Comparison of ENCODE assay signal across 26 cellular contexts in genomic region chr19:390386-391198, GRCh38. TPM values are rescaled to one million over a fixed set of nuclear protein-coding genes. Genes with fewer than 3 reads are reported as not detected.
A peak's percentile ranks its signal among the peaks of the same experiment; 100 is the strongest.
DNase-seq lines count a peak whose midpoint lies in the region; ATAC-seq, FAIRE-seq and TF ChIP-seq lines count a peak whose summit lies in the region.
"Had no signal": no experiment of that assay in that cellular context is flagged by ENCODE, and none has a peak within 500 bp of the region (broad histone marks: within the 10 kb centered on the region; RNA-seq: fewer than 3 reads in every experiment).

No MANE protein-coding gene starts in this region.

- peaks cover 8 to 11% of the 10 kb centered on the region in 2 experiments; a peak in 3 of 4 replicates for H3K9me3 ChIP-seq in H1 (ENCODE audit: insufficient read depth in 2 of 2, low read depth in 1 of 2, low read length in 1 of 2)
- H3K9me3 ChIP-seq in neuronal stem cell (replicated peaks in 1 of 2; ENCODE audit: control insufficient read depth in 2 of 2, insufficient read depth in 1 of 2, low read depth in 1 of 2, low read length in 2 of 2), result peaks cover 4 to 5% of the 10 kb centered on the region in 2 donors
- H3K9me3 ChIP-seq: Caco-2 had no signal

- H3K9me3 Mint-ChIP-seq in CD14-positive monocyte (peaks cover 13 to 28% (median 20%) of the 10 kb centered on the region in 7 donors), Calu3 (ENCODE audit: low read depth, unreplicated experiment) (peaks cover 10% of the 10 kb centered on the region)

- no peaks in the 10 kb centered on the region for H3K79me2 ChIP-seq in H1 (ENCODE audit: control insufficient read depth in 1 of 2, insufficient read depth in 2 of 2, low read length in 2 of 2)

- H3K27ac Mint-ChIP-seq in CD14-positive monocyte (no peak overlapping the region), Calu3 (ENCODE audit: unreplicated experiment) (no peak overlapping the region)
- H3K27ac Mint-ChIP-seq: CD4-positive, alpha-beta memory T cell had no signal

- H3K4me1 Mint-ChIP-seq in CD14-positive monocyte (peaks cover 4% of the 10 kb centered on the region), Calu3 (ENCODE audit: low read depth, unreplicated experiment) (peaks cover 6% of the 10 kb centered on the region)

- H3K4ac ChIP-seq in H1 (replicated peaks; ENCODE audit: insufficient read length, low read depth, low read length) (peak overlapping the region; percentile 69), neuronal stem cell (ENCODE audit: low read length) (no peak overlapping the region)

- peaks cover 21 to 30% (median 25%) of the 10 kb centered on the region in 3 donors for H3K27me3 Mint-ChIP-seq in CD14-positive monocyte (ENCODE audit: low read depth in 3 of 3)
- H3K27me3 Mint-ChIP-seq in Calu3 (ENCODE audit: unreplicated experiment), result no peaks in the 10 kb centered on the region

- peak overlapping the region; percentile 92; the same call in 1 of the 2 replicates for H2BK15ac ChIP-seq in H1 (ENCODE audit: low read length)
- H2BK15ac ChIP-seq in neuronal stem cell (ENCODE audit: low read length), result peak overlapping the region; percentile 99

- H3K14ac ChIP-seq in H1 (ENCODE audit: insufficient read length) (no peak overlapping the region), neuronal stem cell (ENCODE audit: low read length) (peak overlapping the region; percentile 84)

- H2BK12ac ChIP-seq in H1 (ENCODE audit: low read depth, low read length) (peak overlapping the region; percentile 75; the same call in 1 of the 2 replicates), neuronal stem cell (ENCODE audit: low read length) (peak overlapping the region; percentile 99)

- H3K23ac ChIP-seq in H1 (ENCODE audit: insufficient read length), result no peak overlapping the region
- H3K23ac ChIP-seq in neuronal stem cell (ENCODE audit: low read depth, low read length, poor library complexity), result peak overlapping the region; percentile 75

- no peak overlapping the region for H3K4me3 ChIP-seq in H1 (ENCODE audit: extremely low read depth in 1 of 4, insufficient read depth in 2 of 4, low read depth in 3 of 4, low read length in 4 of 4)
- no peak overlapping the region for H3K4me3 ChIP-seq in neuronal stem cell (ENCODE audit: low read length in 2 of 2)
- H3K4me3 ChIP-seq: BLaER1, GM12878 had no signal

- no peak overlapping the region for H3K9ac ChIP-seq in H1 (replicated peaks in 1 of 4; ENCODE audit: extremely low read depth in 1 of 4, low read depth in 3 of 4, low read length in 3 of 4)
- peak overlapping the region; percentile 32 for H3K9ac ChIP-seq in neuronal stem cell (ENCODE audit: low read depth, low read length, poor library complexity)
- H3K9ac ChIP-seq: BLaER1, KMS-11 had no signal

- peaks cover 0 to 3% of the 10 kb centered on the region in 2 experiments for H4K20me1 ChIP-seq in H1 (replicated peaks in 1 of 2; ENCODE audit: control insufficient read depth in 1 of 2, insufficient read depth in 2 of 2, low read length in 2 of 2)
- H4K20me1 ChIP-seq: BLaER1 had no signal

- H3K79me1 ChIP-seq in H1 (ENCODE audit: low read depth, low read length) (no peaks in the 10 kb centered on the region), neuronal stem cell (ENCODE audit: low read depth, low read length) (no peaks in the 10 kb centered on the region)

- H2AK5ac ChIP-seq in H1 (ENCODE audit: low read depth, low read length) (peak overlapping the region; percentile 90), neuronal stem cell (ENCODE audit: low read depth, low read length) (peak overlapping the region; percentile 82)

- CTCF ChIA-PET in H1 (lab: Charles Lee; ENCODE audit: partially characterized antibody) (interaction anchor here (1.2 to 2.2 kb wide), 3 partner anchors 8 to 87 kb away, joined by 5 to 6 read pairs (median 5); no protein-coding TSS in a partner anchor), Calu3 (lab: Charles Lee) (no interaction called here)

- intact Hi-C loops in CD14-positive monocyte (cut with micrococcal nuclease), result no loop called here
- intact Hi-C loops in Calu3 (cut with micrococcal nuclease; ENCODE audit: unreplicated experiment), result no loop called here

- peaks cover 17% of the 10 kb centered on the region for H3K23me2 ChIP-seq in H1 (ENCODE audit: low read depth, low read length)

- H2BK5ac ChIP-seq in H1 (ENCODE audit: low read depth, low read length) (peak overlapping the region; percentile 24; the same call in 1 of the 2 replicates), neuronal stem cell (ENCODE audit: low read length) (peak overlapping the region; percentile 77)

- no peak overlapping the region for H3K27ac ChIP-seq in H1 (ENCODE audit: low read depth, low read length)
- no peak overlapping the region for H3K27ac ChIP-seq in neuronal stem cell (replicated peaks; ENCODE audit: low read length)
- H3K27ac ChIP-seq: 22Rv1, BLaER1, KMS-11 had no signal

- H2AFZ ChIP-seq in H1 (ENCODE audit: low read length), result no peak overlapping the region
- no peak overlapping the region for H2AFZ ChIP-seq in neuronal stem cell (ENCODE audit: low read length)

- H4K91ac ChIP-seq in H1 (replicated peaks; ENCODE audit: insufficient read length, low read length) (peak overlapping the region; percentile 54), neuronal stem cell (ENCODE audit: low read depth, low read length, poor library complexity) (peak overlapping the region; percentile 95)

- DNase-seq in NCI-H82 (lab: John Stamatoyannopoulos, UW), result peak; percentile 64
- DNase-seq in NCI-H82 treated with DMSO at 0.1 percent for 48 hours (lab: John Stamatoyannopoulos, UW; ENCODE audit: unreplicated experiment), result no peak
- peak; percentile 36 for DNase-seq in CD14-positive monocyte (ENCODE audit: low spot score)
- no peak for DNase-seq in H1 (ENCODE audit: low read depth in 1 of 2, low spot score in 2 of 2)
- DNase-seq in neuronal stem cell (ENCODE audit: low spot score), result no peak
- no peak for DNase-seq in Calu3
- DNase-seq: ACHN; Caco-2; CD4-positive, alpha-beta memory T cell; DND-41; HCEC 1CT; IMR-90; NCI-H1105; NCI-H146; NCI-H2081; NCI-H2171; NCI-H345; NCI-H774; OCI-M1; SHP77 had no signal

- H3K18ac ChIP-seq in H1 (ENCODE audit: extremely low read depth, low read length) (no peak overlapping the region), neuronal stem cell (ENCODE audit: low read length) (peak overlapping the region; percentile 39)

- no peak for FAIRE-seq in H1 (lab: Jason Lieb, UNC)
- FAIRE-seq: GM12878 had no signal

- no peak overlapping the region for H3K56ac ChIP-seq in H1 (replicated peaks; ENCODE audit: insufficient read length, low read depth, low read length)

- BruUV-seq in Calu3 (replicated peaks; lab: Mats Ljungman, UMichigan), result no TSS peak

- peak overlapping the region; percentile 61; the same call in 1 of the 2 replicates for H2BK20ac ChIP-seq in H1 (ENCODE audit: low read length)

- WGBS in H1 (ENCODE audit: extremely low coverage in 1 of 2, insufficient coverage in 1 of 2, insufficient read length in 1 of 2, insufficient replicate concordance in 2 of 2, low coverage in 1 of 2, low lambda C conversion rate in 2 of 2, missing lambda C conversion rate in 1 of 2), 2 experiments, result 93% methylated on average over 27 of the region's 29 CpGs; no CpG with 5 or more reads in 1 of the 2 experiments
- no CpG with 5 or more reads among the region's 29 CpGs for WGBS in neuronal stem cell (ENCODE audit: extremely low coverage in 2 of 2, insufficient read length in 2 of 2, insufficient replicate concordance in 1 of 2), 2 donors

- H2BK120ac ChIP-seq in H1 (replicated peaks; ENCODE audit: low read depth, low read length) (no peak overlapping the region), neuronal stem cell (ENCODE audit: low read depth, low read length) (peak overlapping the region; percentile 82)

- H3K4me2 ChIP-seq in H1 (ENCODE audit: insufficient read depth in 1 of 2, low read depth in 2 of 2, low read length in 2 of 2), result no peak overlapping the region
- no peak overlapping the region for H3K4me2 ChIP-seq in neuronal stem cell (ENCODE audit: insufficient read depth, low read length, poor library complexity, severe bottlenecking)
- H3K4me2 ChIP-seq: BLaER1, KMS-11 had no signal

- H3K27me3 ChIP-seq in H1 (replicated peaks in 1 of 4; ENCODE audit: control insufficient read depth in 3 of 4, extremely low read depth in 1 of 4, insufficient read depth in 3 of 4, low read length in 3 of 4) (no peaks in the 10 kb centered on the region), neuronal stem cell (ENCODE audit: control insufficient read depth in 3 of 3, insufficient read depth in 3 of 3, low read depth in 1 of 3, low read length in 3 of 3) (peaks cover 0 to 2% (median 0%) of the 10 kb centered on the region in 3 experiments)
- H3K27me3 ChIP-seq: BLaER1 had no signal

- no peak overlapping the region for H3K4me3 Mint-ChIP-seq in CD14-positive monocyte
- no peak overlapping the region for H3K4me3 Mint-ChIP-seq in Calu3 (ENCODE audit: low read depth, unreplicated experiment)

- POLR2A ChIA-PET in H1 (lab: Charles Lee; ENCODE audit: partially characterized antibody), result no interaction called here

- H4K8ac ChIP-seq in H1 (ENCODE audit: extremely low read depth, insufficient read depth, low read length) (no peak overlapping the region), neuronal stem cell (ENCODE audit: low read depth, low read length) (no peak overlapping the region)

- TF ChIP-seq CTCF in CD14-positive monocyte (IDR thresholded peaks at IDR 0.05) (no peak), H1 (IDR thresholded peaks at IDR 0.05; ENCODE audit: control extremely low read depth in 1 of 3, insufficient read depth in 1 of 3, low read depth in 1 of 3, low read length in 3 of 3) (no peak), Calu3 (IDR thresholded peaks at IDR 0.05; ENCODE audit: unreplicated experiment) (no peak)

- H3K36me3 ChIP-seq in H1 (ENCODE audit: control insufficient read depth in 2 of 4, insufficient read depth in 4 of 4, low read length in 3 of 4), result no peaks in the 10 kb centered on the region
- no peaks in the 10 kb centered on the region for H3K36me3 ChIP-seq in neuronal stem cell (replicated peaks in 1 of 2; ENCODE audit: control insufficient read depth in 2 of 2, insufficient read depth in 2 of 2, low read length in 2 of 2)
- H3K36me3 ChIP-seq: BLaER1 had no signal

- H4K5ac ChIP-seq in H1 (ENCODE audit: insufficient read length, low read depth, low read length), result no peak overlapping the region

- no peak for TF ChIP-seq POLR2A in H1 (IDR thresholded peaks at IDR 0.05; ENCODE audit: control extremely low read depth in 1 of 2, low read depth in 2 of 2, low read length in 2 of 2)

- no peak for TF ChIP-seq EP300 in H1 (IDR thresholded peaks at IDR 0.05; ENCODE audit: borderline replicate concordance in 1 of 2, low read depth in 2 of 2, low read length in 2 of 2)

- TF ChIP-seq RAD21 in H1 (IDR thresholded peaks at IDR 0.05 in 1 of 2, conservative IDR thresholded peaks at IDR 0.05 in 1 of 2; ENCODE audit: low read depth in 2 of 2, low read length in 2 of 2), result no peak

- ATAC-seq in HG03571 (IDR thresholded peaks at IDR 0.05; ENCODE audit: unreplicated experiment), result no peak
- no peak for ATAC-seq in HG03135 (IDR thresholded peaks at IDR 0.05; ENCODE audit: unreplicated experiment)
- ATAC-seq: GM12878 had no signal

- H3K4me1 ChIP-seq in H1 (replicated peaks in 1 of 4; ENCODE audit: control insufficient read depth in 3 of 4, insufficient read depth in 4 of 4, low read length in 3 of 4) (peaks cover 0 to 11% (median 3%) of the 10 kb centered on the region in 4 experiments; a peak in 5 of 7 replicates), neuronal stem cell (ENCODE audit: control insufficient read depth in 2 of 2, insufficient read depth in 1 of 2, low read depth in 1 of 2, low read length in 2 of 2) (peaks cover 0 to 8% of the 10 kb centered on the region in 2 donors)
- H3K4me1 ChIP-seq: BLaER1, Caco-2 had no signal

- H3K36me3 Mint-ChIP-seq in CD14-positive monocyte (no peaks in the 10 kb centered on the region), Calu3 (ENCODE audit: insufficient read depth, unreplicated experiment) (peaks cover 6% of the 10 kb centered on the region)
- H3K36me3 Mint-ChIP-seq: CD4-positive, alpha-beta memory T cell had no signal

RNA-seq across cellular contexts. Expression of gene C2CD4C, which starts 18.4 kb away (rescaled TPM):
- polyA plus RNA-seq in CD14-positive monocyte, result not detected
- total RNA-seq in H1 (2021; fragmentation: NEBNext Ultra II Directional; extraction: Animal tissue kit (Norgen Biotek cat#: 25700)), result 6.3 and 6.6 TPM in 2 replicates
- 3.8 and 7.8 TPM in 2 replicates for polyA plus RNA-seq in H1 (2011; rRNA removed)
- 6.2 TPM for polyA plus RNA-seq in H1 (2011; cell fraction: cytosol; rRNA removed)
- polyA plus RNA-seq in H1 (2011; cell fraction: nucleus; rRNA removed), result 39.7 TPM
- 3.6 to 6.7 TPM (median 4.9 TPM) in 4 replicates for polyA plus RNA-seq in H1 (2012, experiment 1 of 2)
- 3.4 TPM for polyA plus RNA-seq in H1 (2012, experiment 2 of 2)
- 3.4 TPM for polyA plus RNA-seq in H1 (2013, experiment 1 of 2)
- polyA plus RNA-seq in H1 (2013, experiment 2 of 2), result 3.2 TPM
- polyA minus RNA-seq in H1 (2011; rRNA and poly(A)+ RNA removed), result 0.59 and 0.82 TPM in 2 replicates
- polyA minus RNA-seq in H1 (2011; cell fraction: cytosol; rRNA and poly(A)+ RNA removed), result 3.0 TPM
- polyA minus RNA-seq in H1 (2011; cell fraction: nucleus; rRNA and poly(A)+ RNA removed), result 5.6 TPM
- 13.6 TPM for polyA plus RNA-seq in neuronal stem cell (2013, experiment 1 of 2)
- polyA plus RNA-seq in neuronal stem cell (2013, experiment 2 of 2), result 12.7 TPM
- 0.12 and 0.15 TPM in 2 replicates for total RNA-seq in Calu3 (2022)
- total RNA-seq: CD4-positive, alpha-beta memory T cell; GM12878 had no signal
- polyA plus RNA-seq: CD4-positive, alpha-beta memory T cell; GM12878 had no signal

RNA-seq across cellular contexts. Expression of gene MIER2, which starts 46.0 kb away (rescaled TPM):
- polyA plus RNA-seq in CD14-positive monocyte, result 1 to 10 TPM; 3.6 to 6.9 TPM
- 45.7 and 48.3 TPM in 2 replicates for total RNA-seq in H1 (2021; fragmentation: NEBNext Ultra II Directional; extraction: Animal tissue kit (Norgen Biotek cat#: 25700))
- 30.3 and 53.1 TPM in 2 replicates for polyA plus RNA-seq in H1 (2011; rRNA removed)
- polyA plus RNA-seq in H1 (2011; cell fraction: cytosol; rRNA removed), result 23.4 TPM
- 73.3 TPM for polyA plus RNA-seq in H1 (2011; cell fraction: nucleus; rRNA removed)
- 44.7 to 62.6 TPM (median 54.6 TPM) in 4 replicates for polyA plus RNA-seq in H1 (2012, experiment 1 of 2)
- 23.4 TPM for polyA plus RNA-seq in H1 (2012, experiment 2 of 2)
- polyA plus RNA-seq in H1 (2013, experiment 1 of 2), result 29.9 TPM
- polyA plus RNA-seq in H1 (2013, experiment 2 of 2), result 30.9 TPM
- 72.4 and 80.0 TPM in 2 replicates for polyA minus RNA-seq in H1 (2011; rRNA and poly(A)+ RNA removed)
- 28.2 TPM for polyA minus RNA-seq in H1 (2011; cell fraction: cytosol; rRNA and poly(A)+ RNA removed)
- 54.0 TPM for polyA minus RNA-seq in H1 (2011; cell fraction: nucleus; rRNA and poly(A)+ RNA removed)
- polyA plus RNA-seq in neuronal stem cell (2013, experiment 1 of 2), result 40.2 TPM
- 41.0 TPM for polyA plus RNA-seq in neuronal stem cell (2013, experiment 2 of 2)
- total RNA-seq in Calu3 (2022), result 22.8 and 28.4 TPM in 2 replicates

Comparison
In these comparisons a context has a peak if more than half of its experiments do, and no peak if none do; other contexts are left out.
1. DNase-seq: peak in NCI-H82 (single experiment) and CD14-positive monocyte (single experiment); none in NCI-H82 treated with DMSO at 0.1 percent for 48 hours (single experiment), H1 (0 of 2), neuronal stem cell (single experiment) and Calu3 (single experiment).